1 cellular context compared by ENCODE assay signal in the genomic region with DNA sequence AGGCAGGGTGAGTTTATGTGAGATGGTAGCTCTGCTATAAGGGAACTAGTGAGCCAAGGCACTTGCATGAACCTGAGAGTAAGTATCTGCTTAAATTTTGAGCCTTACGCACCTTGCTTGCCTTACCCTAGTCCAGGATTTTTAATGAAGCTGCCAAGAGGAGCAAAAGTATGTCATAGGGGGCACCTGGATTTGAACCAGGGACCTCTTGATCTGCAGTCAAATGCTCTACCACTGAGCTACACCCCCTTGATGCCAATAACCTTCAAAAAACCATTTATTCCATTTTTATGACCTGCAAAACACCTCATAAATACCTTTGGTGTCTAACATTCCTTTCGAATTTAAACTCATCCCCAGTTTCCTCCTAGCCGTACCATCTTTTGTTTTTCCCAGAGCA.
TF ChIP-seq lines count a peak whose summit lies in the region.

No MANE protein-coding gene starts in this region.

TF ChIP-seq in HEK293, 187 proteins besides CTCF, POLR2A, EP300 and RAD21 (continued from another document):
- TF ChIP-seq, protein P1, sequence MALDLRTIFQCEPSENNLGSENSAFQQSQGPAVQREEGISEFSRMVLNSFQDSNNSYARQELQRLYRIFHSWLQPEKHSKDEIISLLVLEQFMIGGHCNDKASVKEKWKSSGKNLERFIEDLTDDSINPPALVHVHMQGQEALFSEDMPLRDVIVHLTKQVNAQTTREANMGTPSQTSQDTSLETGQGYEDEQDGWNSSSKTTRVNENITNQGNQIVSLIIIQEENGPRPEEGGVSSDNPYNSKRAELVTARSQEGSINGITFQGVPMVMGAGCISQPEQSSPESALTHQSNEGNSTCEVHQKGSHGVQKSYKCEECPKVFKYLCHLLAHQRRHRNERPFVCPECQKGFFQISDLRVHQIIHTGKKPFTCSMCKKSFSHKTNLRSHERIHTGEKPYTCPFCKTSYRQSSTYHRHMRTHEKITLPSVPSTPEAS (tag by site-specific recombination; IDR thresholded peaks at IDR 0.05) = no peak
- TF ChIP-seq KLF16 (tag by site-specific recombination; IDR thresholded peaks at IDR 0.05) = 0 out of 2 replicates have a peak, but pooled peaks have one; percentile 17
- 0 out of 2 replicates have a peak, but pooled peaks have one; percentile 13 for TF ChIP-seq SCRT2 (tag by site-specific recombination; IDR thresholded peaks at IDR 0.05)
- TF ChIP-seq TRIM28 (IDR thresholded peaks at IDR 0.05; ENCODE audit: borderline replicate concordance, low read length) = 0 out of 2 replicates have a peak, but pooled peaks have one; percentile 34
- TF ChIP-seq, protein P2, sequence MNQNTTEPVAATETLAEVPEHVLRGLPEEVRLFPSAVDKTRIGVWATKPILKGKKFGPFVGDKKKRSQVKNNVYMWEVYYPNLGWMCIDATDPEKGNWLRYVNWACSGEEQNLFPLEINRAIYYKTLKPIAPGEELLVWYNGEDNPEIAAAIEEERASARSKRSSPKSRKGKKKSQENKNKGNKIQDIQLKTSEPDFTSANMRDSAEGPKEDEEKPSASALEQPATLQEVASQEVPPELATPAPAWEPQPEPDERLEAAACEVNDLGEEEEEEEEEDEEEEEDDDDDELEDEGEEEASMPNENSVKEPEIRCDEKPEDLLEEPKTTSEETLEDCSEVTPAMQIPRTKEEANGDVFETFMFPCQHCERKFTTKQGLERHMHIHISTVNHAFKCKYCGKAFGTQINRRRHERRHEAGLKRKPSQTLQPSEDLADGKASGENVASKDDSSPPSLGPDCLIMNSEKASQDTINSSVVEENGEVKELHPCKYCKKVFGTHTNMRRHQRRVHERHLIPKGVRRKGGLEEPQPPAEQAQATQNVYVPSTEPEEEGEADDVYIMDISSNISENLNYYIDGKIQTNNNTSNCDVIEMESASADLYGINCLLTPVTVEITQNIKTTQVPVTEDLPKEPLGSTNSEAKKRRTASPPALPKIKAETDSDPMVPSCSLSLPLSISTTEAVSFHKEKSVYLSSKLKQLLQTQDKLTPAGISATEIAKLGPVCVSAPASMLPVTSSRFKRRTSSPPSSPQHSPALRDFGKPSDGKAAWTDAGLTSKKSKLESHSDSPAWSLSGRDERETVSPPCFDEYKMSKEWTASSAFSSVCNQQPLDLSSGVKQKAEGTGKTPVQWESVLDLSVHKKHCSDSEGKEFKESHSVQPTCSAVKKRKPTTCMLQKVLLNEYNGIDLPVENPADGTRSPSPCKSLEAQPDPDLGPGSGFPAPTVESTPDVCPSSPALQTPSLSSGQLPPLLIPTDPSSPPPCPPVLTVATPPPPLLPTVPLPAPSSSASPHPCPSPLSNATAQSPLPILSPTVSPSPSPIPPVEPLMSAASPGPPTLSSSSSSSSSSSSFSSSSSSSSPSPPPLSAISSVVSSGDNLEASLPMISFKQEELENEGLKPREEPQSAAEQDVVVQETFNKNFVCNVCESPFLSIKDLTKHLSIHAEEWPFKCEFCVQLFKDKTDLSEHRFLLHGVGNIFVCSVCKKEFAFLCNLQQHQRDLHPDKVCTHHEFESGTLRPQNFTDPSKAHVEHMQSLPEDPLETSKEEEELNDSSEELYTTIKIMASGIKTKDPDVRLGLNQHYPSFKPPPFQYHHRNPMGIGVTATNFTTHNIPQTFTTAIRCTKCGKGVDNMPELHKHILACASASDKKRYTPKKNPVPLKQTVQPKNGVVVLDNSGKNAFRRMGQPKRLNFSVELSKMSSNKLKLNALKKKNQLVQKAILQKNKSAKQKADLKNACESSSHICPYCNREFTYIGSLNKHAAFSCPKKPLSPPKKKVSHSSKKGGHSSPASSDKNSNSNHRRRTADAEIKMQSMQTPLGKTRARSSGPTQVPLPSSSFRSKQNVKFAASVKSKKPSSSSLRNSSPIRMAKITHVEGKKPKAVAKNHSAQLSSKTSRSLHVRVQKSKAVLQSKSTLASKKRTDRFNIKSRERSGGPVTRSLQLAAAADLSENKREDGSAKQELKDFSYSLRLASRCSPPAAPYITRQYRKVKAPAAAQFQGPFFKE (tag by site-specific recombination; IDR thresholded peaks at IDR 0.05; ENCODE audit: borderline replicate concordance) = no peak
